ENCODE assay signal across 19 cellular contexts in genomic region chr9:120726484-120726883, GRCh38.
"Had no signal": no experiment of that assay in that cellular context is flagged by ENCODE, and none has a peak within 500 bp of the region (broad histone marks: within the 10 kb centered on the region; RNA-seq: fewer than 3 reads in every experiment).

No MANE protein-coding gene starts in this region.

- H3K36me3 Mint-ChIP-seq: immature natural killer cell, neural progenitor cell had no signal

- H3K27ac Mint-ChIP-seq: activated B cell treated with CpG ODN at 0.5 μM for 24 hours; activated T-helper 2 cell treated with anti-CD3 and anti-CD28 coated beads, Interferon-gamma antibody, Interleukin-2, Interleukin-4, amounts not matched to agents 10 μg/mL and 5 μg/mL and 100 μg/mL, durations not matched to agents 14 hours and 24 hours and 36 hours; immature natural killer cell; neural progenitor cell; stimulated activated naive CD8-positive, alpha-beta T cell treated with anti-CD3 and anti-CD28 coated beads, Interleukin-15, Interleukin-2, amounts not matched to agents 100 ng/mL and 50 ng/mL, for 24 hours had no signal

- H3K36me3 ChIP-seq: gastroesophageal sphincter, heart right ventricle, left ventricle myocardium inferior, neural progenitor cell, ovary, suprapubic skin, transverse colon, uterus had no signal

- H2AFZ ChIP-seq: neural progenitor cell had no signal

- H3K9ac ChIP-seq: neural progenitor cell had no signal

- H3K4me2 ChIP-seq: neural progenitor cell had no signal

- H3K27me3 ChIP-seq: gastroesophageal sphincter, heart right ventricle, neural progenitor cell, ovary, suprapubic skin, transverse colon, uterus had no signal

- DNase-seq: activated B cell treated with CpG ODN at 0.5 μM for 24 hours; activated naive CD4-positive, alpha-beta T cell treated with Interleukin-2 at 50 U/mL for 16 hours; amniotic stem cell; effector CD4-positive, alpha-beta T cell; heart right ventricle; immature natural killer cell; kidney glomerular epithelial cell; left ventricle myocardium inferior; ovary; psoas muscle; right cardiac atrium; transverse colon; uterus had no signal

- H3K4me3 Mint-ChIP-seq: activated B cell treated with CpG ODN at 0.5 μM for 24 hours; immature natural killer cell; neural progenitor cell; stimulated activated naive CD8-positive, alpha-beta T cell treated with anti-CD3 and anti-CD28 coated beads, Interleukin-15, Interleukin-2, amounts not matched to agents 100 ng/mL and 50 ng/mL, for 24 hours had no signal

- H3K4me1 Mint-ChIP-seq: immature natural killer cell had no signal

- H3K27me3 Mint-ChIP-seq: activated B cell treated with CpG ODN at 0.5 μM for 24 hours; stimulated activated naive CD8-positive, alpha-beta T cell treated with anti-CD3 and anti-CD28 coated beads, Interleukin-15, Interleukin-2, amounts not matched to agents 100 ng/mL and 50 ng/mL, for 24 hours had no signal

- H3K9me3 Mint-ChIP-seq: activated B cell treated with CpG ODN at 0.5 μM for 24 hours; activated T-helper 2 cell treated with anti-CD3 and anti-CD28 coated beads, Interferon-gamma antibody, Interleukin-2, Interleukin-4, amounts not matched to agents 10 μg/mL and 5 μg/mL and 100 μg/mL, durations not matched to agents 14 hours and 24 hours and 36 hours; immature natural killer cell; neural progenitor cell; stimulated activated naive CD8-positive, alpha-beta T cell treated with anti-CD3 and anti-CD28 coated beads, Interleukin-15, Interleukin-2, amounts not matched to agents 100 ng/mL and 50 ng/mL, for 24 hours had no signal

- ATAC-seq: esophagus mucosa, gastroesophageal sphincter, heart right ventricle, psoas muscle, right cardiac atrium had no signal

- H3K9me3 ChIP-seq: gastroesophageal sphincter, heart right ventricle, left ventricle myocardium inferior, ovary, psoas muscle, suprapubic skin, transverse colon, uterus had no signal

- H3K4me3 ChIP-seq: gastroesophageal sphincter, heart right ventricle, left ventricle myocardium inferior, neural progenitor cell, ovary, psoas muscle, suprapubic skin, transverse colon, uterus had no signal

- H3K27ac ChIP-seq: gastroesophageal sphincter, heart right ventricle, left ventricle myocardium inferior, neural progenitor cell, ovary, psoas muscle, suprapubic skin, transverse colon, uterus had no signal

- H3K4me1 ChIP-seq: psoas muscle, suprapubic skin, transverse colon, uterus had no signal
